8 cellular contexts compared by ENCODE assay signal in the genomic region with DNA sequence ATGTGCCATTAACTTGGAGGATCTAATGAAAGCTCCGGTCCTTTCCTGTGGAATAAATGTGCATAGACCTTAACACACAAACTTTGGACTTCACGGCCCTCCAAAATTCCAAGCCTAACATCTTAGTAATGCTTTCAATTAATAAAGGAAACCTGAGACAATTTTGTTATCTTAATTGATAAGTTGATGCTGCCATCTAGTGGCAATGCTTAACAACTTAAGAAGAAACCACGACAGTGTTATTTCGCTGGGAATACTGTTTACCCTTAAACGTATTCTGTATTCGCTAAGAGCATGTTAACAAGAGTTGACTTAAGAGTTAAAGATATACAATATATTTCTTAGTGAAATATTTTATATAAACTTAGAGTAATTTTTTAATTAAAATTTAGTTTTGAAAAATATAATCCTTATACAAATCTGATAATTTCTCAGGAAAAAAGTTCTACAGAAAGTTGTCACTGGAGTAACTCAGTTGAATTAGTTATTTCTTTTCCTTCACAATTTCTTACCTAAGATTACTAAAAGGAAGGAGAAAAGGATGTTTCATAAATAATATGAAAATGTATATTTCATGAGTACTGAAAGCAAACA. TPM values are rescaled to one million over a fixed set of nuclear protein-coding genes. Genes with fewer than 3 reads are reported as not detected.
DNase-seq lines count a peak whose midpoint lies in the region; ATAC-seq and TF ChIP-seq lines count a peak whose summit lies in the region.

No MANE protein-coding gene starts in this region.

- H3K9ac ChIP-seq in OCI-LY1 (ENCODE audit: low read length), result no peak overlapping the region

- TF ChIP-seq CTCF in DOHH2 (IDR thresholded peaks at IDR 0.05; ENCODE audit: low read depth, low read length, poor library complexity, severe bottlenecking) (peak; percentile 60), OCI-LY1 (IDR thresholded peaks at IDR 0.05; ENCODE audit: low read length) (peak; percentile 63; the same call in 1 of the 2 replicates), dorsolateral prefrontal cortex (IDR thresholded peaks at IDR 0.05 in 54 of 56, conservative IDR thresholded peaks at IDR 0.05 in 2 of 56; ENCODE audit: low read depth in 1 of 56, partially characterized antibody in 56 of 56) (peak in 55 of 56 donors; percentile 46 to 86 (median 68))

- no peaks in the 10 kb centered on the region for H3K4me1 ChIP-seq in DOHH2 (ENCODE audit: control insufficient read depth, low read length)
- H3K4me1 ChIP-seq in OCI-LY1 (ENCODE audit: insufficient read depth, low read length, severe bottlenecking), result no peaks in the 10 kb centered on the region

- H3K9me2 ChIP-seq in DOHH2 (replicated peaks; ENCODE audit: control insufficient read depth, low read length), result no peaks in the 10 kb centered on the region
- H3K9me2 ChIP-seq in OCI-LY1 (ENCODE audit: low read depth, low read length), result no peaks in the 10 kb centered on the region; the same call in 1 of the 2 replicates

- no peak overlapping the region for H3K27ac Mint-ChIP-seq in naive B cell
- no peak overlapping the region for H3K27ac Mint-ChIP-seq in activated naive CD4-positive, alpha-beta T cell treated with anti-CD3 and anti-CD28 coated beads, Interleukin-2, amount 10 ng/mL, durations not matched to agents 7 days and 5 days

- no peak overlapping the region for H3K4me3 ChIP-seq in DOHH2 (ENCODE audit: low read length)
- H3K4me3 ChIP-seq in OCI-LY1 (ENCODE audit: low read depth, low read length, poor library complexity, severe bottlenecking), result no peak overlapping the region
- H3K4me3 ChIP-seq in dorsolateral prefrontal cortex, result no peak overlapping the region

- H3K27me3 ChIP-seq in DOHH2 (ENCODE audit: control insufficient read depth, low read length) (no peaks in the 10 kb centered on the region; the same call in 1 of the 2 replicates), OCI-LY1 (ENCODE audit: insufficient read depth, low read length) (no peaks in the 10 kb centered on the region), dorsolateral prefrontal cortex (peaks cover 0 to 12% (median 0%) of the 10 kb centered on the region in 45 donors)

- H3F3A ChIP-seq in DOHH2 (ENCODE audit: control insufficient read depth, insufficient read depth) (no peaks in the 10 kb centered on the region), OCI-LY1 (ENCODE audit: insufficient read depth, low read length) (no peaks in the 10 kb centered on the region)

- CTCF ChIA-PET in activated naive CD4-positive, alpha-beta T cell treated with anti-CD3 and anti-CD28 coated beads, Interleukin-2, amount 10 ng/mL, durations not matched to agents 7 days and 5 days (lab: Charles Lee), result interaction anchor here (0.7 to 1.6 kb wide), 2 partner anchors 13 to 158 kb away, joined by 3 to 7 read pairs; no protein-coding TSS in a partner anchor

- H2AFZ ChIP-seq in OCI-LY1 (ENCODE audit: low read length), result no peak overlapping the region

- H3K4me2 ChIP-seq in DOHH2 (ENCODE audit: low read length) (no peak overlapping the region), OCI-LY1 (ENCODE audit: low read length) (no peak overlapping the region)

- no peaks in the 10 kb centered on the region for H3K36me3 Mint-ChIP-seq in naive B cell
- no peaks in the 10 kb centered on the region for H3K36me3 Mint-ChIP-seq in activated naive CD4-positive, alpha-beta T cell treated with anti-CD3 and anti-CD28 coated beads, Interleukin-2, amount 10 ng/mL, durations not matched to agents 7 days and 5 days

- H3K79me2 ChIP-seq in DOHH2 (ENCODE audit: control insufficient read depth, low read length) (no peaks in the 10 kb centered on the region), OCI-LY1 (ENCODE audit: insufficient read depth, low read length) (no peaks in the 10 kb centered on the region)

- H3K27ac ChIP-seq in DOHH2 (ENCODE audit: low read depth, low read length), result no peak overlapping the region
- H3K27ac ChIP-seq in OCI-LY1 (ENCODE audit: low read depth, low read length, poor library complexity, severe bottlenecking), result no peak overlapping the region
- H3K27ac ChIP-seq in dorsolateral prefrontal cortex, result no peak overlapping the region

- H3K9me3 ChIP-seq in DOHH2 (ENCODE audit: control insufficient read depth, insufficient read depth, low read length) (no peaks in the 10 kb centered on the region), OCI-LY1 (ENCODE audit: low read length) (no peaks in the 10 kb centered on the region)

- DNase-seq in dorsolateral prefrontal cortex (no peak), naive B cell (peak; percentile 2)
- DNase-seq in activated CD4-positive, alpha-beta T cell treated with anti-CD3 and anti-CD28 coated beads for 1 hour, result no peak
- no peak for DNase-seq in activated naive CD4-positive, alpha-beta T cell treated with anti-CD3 and anti-CD28 coated beads, Interleukin-2, amount 10 ng/mL, durations not matched to agents 7 days and 5 days

- peaks cover 4 to 5% (median 4%) of the 10 kb centered on the region in 3 donors for H3K4me1 Mint-ChIP-seq in naive B cell
- H3K4me1 Mint-ChIP-seq in activated naive CD4-positive, alpha-beta T cell treated with anti-CD3 and anti-CD28 coated beads, Interleukin-2, amount 10 ng/mL, durations not matched to agents 7 days and 5 days, result no peaks in the 10 kb centered on the region

- no peaks in the 10 kb centered on the region for H3K27me3 Mint-ChIP-seq in naive B cell
- peaks cover 3% of the 10 kb centered on the region for H3K27me3 Mint-ChIP-seq in activated naive CD4-positive, alpha-beta T cell treated with anti-CD3 and anti-CD28 coated beads, Interleukin-2, amount 10 ng/mL, durations not matched to agents 7 days and 5 days

- H4K20me1 ChIP-seq in DOHH2 (ENCODE audit: control insufficient read depth, insufficient read depth, low read depth, low read length) (no peaks in the 10 kb centered on the region), OCI-LY1 (ENCODE audit: insufficient read depth, low read length) (no peaks in the 10 kb centered on the region)

- intact Hi-C loops in dorsolateral prefrontal cortex (cut with DNase I), result loop anchor here (5.0 to 10.0 kb wide), 3 partner anchors 159 to 841 kb away; no protein-coding TSS in a partner anchor

- H3K36me3 ChIP-seq in DOHH2 (ENCODE audit: control insufficient read depth, low read length) (no peaks in the 10 kb centered on the region), OCI-LY1 (ENCODE audit: insufficient read depth, low read length) (no peaks in the 10 kb centered on the region)

- ATAC-seq in HG03565 (IDR thresholded peaks at IDR 0.05; ENCODE audit: unreplicated experiment) (peak; percentile 34), naive B cell (ENCODE audit: low read depth in 2 of 2) (no peak), HG03139 (IDR thresholded peaks at IDR 0.05; ENCODE audit: unreplicated experiment) (no peak)

- no peaks in the 10 kb centered on the region for H3K9me3 Mint-ChIP-seq in naive B cell
- H3K9me3 Mint-ChIP-seq in activated naive CD4-positive, alpha-beta T cell treated with anti-CD3 and anti-CD28 coated beads, Interleukin-2, amount 10 ng/mL, durations not matched to agents 7 days and 5 days, result no peaks in the 10 kb centered on the region

- no peak overlapping the region for H3K4me3 Mint-ChIP-seq in naive B cell
- H3K4me3 Mint-ChIP-seq in activated naive CD4-positive, alpha-beta T cell treated with anti-CD3 and anti-CD28 coated beads, Interleukin-2, amount 10 ng/mL, durations not matched to agents 7 days and 5 days, result no peak overlapping the region

RNA-seq across cellular contexts. Expression of a gene that starts 35.0 kb away (rescaled TPM):
- not detected for total RNA-seq in dorsolateral prefrontal cortex
- polyA plus RNA-seq in naive B cell (ENCODE audit: low read depth in 6 of 6), result not detected
